In the genomic region with DNA sequence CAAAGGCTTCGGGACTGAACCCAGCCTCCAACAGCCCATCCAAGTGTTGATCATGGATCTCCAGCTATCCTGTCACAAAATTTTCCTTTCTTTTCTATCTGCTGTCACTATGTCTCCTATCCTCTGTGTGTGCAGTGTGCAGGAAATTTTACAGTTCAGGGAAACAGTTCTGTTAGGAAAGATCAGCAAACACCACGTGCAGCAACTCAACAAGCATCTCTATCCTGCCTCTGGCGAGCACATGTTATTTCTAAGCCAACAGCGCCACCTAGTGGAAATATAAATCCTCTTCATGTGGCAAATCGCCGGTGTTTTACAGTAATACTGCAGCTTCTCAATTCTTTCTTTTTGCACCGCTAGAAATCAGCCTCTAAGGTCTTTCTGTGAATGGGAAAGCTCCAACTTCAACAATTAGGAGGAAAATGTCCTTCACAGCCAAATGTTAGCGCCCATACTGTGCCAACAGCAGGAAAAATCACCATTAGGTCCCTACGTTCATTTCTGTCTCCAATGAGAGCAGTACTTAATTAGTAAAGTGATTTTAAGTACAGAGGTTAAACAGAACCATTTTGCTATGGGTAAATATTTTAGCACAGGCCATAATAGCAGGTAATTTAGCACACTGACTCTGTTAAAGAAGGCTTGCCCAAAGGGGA, we compare ENCODE assay signal across 8 cellular contexts. TPM values are rescaled to one million over a fixed set of nuclear protein-coding genes. Genes with fewer than 3 reads are reported as not detected.
DNase-seq lines count a peak whose midpoint lies in the region; ATAC-seq and TF ChIP-seq lines count a peak whose summit lies in the region.

No MANE protein-coding gene starts in this region.

- H3K4me2 ChIP-seq in DOHH2 (ENCODE audit: low read length) = no peak overlapping the region

- peak; percentile 68 for TF ChIP-seq CTCF in DOHH2 (IDR thresholded peaks at IDR 0.05; ENCODE audit: low read depth, low read length, poor library complexity, severe bottlenecking)

- H3K27me3 ChIP-seq in DOHH2 (ENCODE audit: control insufficient read depth, low read length) = no peaks in the 10 kb centered on the region

- no peak overlapping the region for H3K4me3 ChIP-seq in DOHH2 (ENCODE audit: low read length)

- no peaks in the 10 kb centered on the region for H3K4me1 ChIP-seq in DOHH2 (ENCODE audit: control insufficient read depth, low read length)

- no peaks in the 10 kb centered on the region for H4K20me1 ChIP-seq in DOHH2 (ENCODE audit: control insufficient read depth, insufficient read depth, low read depth, low read length)

- H3K79me2 ChIP-seq in DOHH2 (ENCODE audit: control insufficient read depth, low read length) = no peaks in the 10 kb centered on the region

- ATAC-seq in HG02840 (IDR thresholded peaks at IDR 0.05; ENCODE audit: low FRiP score, unreplicated experiment) = no peak
- ATAC-seq in GM19467 (IDR thresholded peaks at IDR 0.05; ENCODE audit: unreplicated experiment) = no peak

- H3F3A ChIP-seq in DOHH2 (ENCODE audit: control insufficient read depth, insufficient read depth) = no peaks in the 10 kb centered on the region

- no peak overlapping the region for H3K27ac ChIP-seq in DOHH2 (ENCODE audit: low read depth, low read length)

- DNase-seq in LoVo (ENCODE audit: low spot score) (peak; percentile 73), OCI-M2 (lab: John Stamatoyannopoulos, UW; ENCODE audit: unreplicated experiment) (peak; percentile 71), glomerular endothelial cell (ENCODE audit: extremely low read depth, low read depth, low spot score) (peak; percentile 48), pons (ENCODE audit: low spot score) (peak; percentile 83)
- DNase-seq in activated naive CD4-positive, alpha-beta T cell treated with Interleukin-2 at 50 U/mL for 16 hours = peak; percentile 45

- H3K36me3 ChIP-seq in DOHH2 (ENCODE audit: control insufficient read depth, low read length) = no peaks in the 10 kb centered on the region

- H3K9me2 ChIP-seq in DOHH2 (replicated peaks; ENCODE audit: control insufficient read depth, low read length) = no peaks in the 10 kb centered on the region

- H3K9me3 ChIP-seq in DOHH2 (ENCODE audit: control insufficient read depth, insufficient read depth, low read length) = peaks cover 19% of the 10 kb centered on the region

RNA-seq across cellular contexts. Expression of gene ZNF181, which starts 21.3 kb away (rescaled TPM):
- total RNA-seq in glomerular endothelial cell = 5.1 and 15.6 TPM in 2 replicates

RNA-seq across cellular contexts. Expression of gene ZNF302, which starts 35.3 kb away (rescaled TPM):
- total RNA-seq in glomerular endothelial cell = 11.4 and 12.4 TPM in 2 replicates

RNA-seq across cellular contexts. Expression of gene SCGB2B2, which starts 35.8 kb away (rescaled TPM):
- total RNA-seq in glomerular endothelial cell = 0.12 TPM in 1 of 2 replicates, not detected in the other
